ENCODE assay signal across 14 cellular contexts in the genomic region with DNA sequence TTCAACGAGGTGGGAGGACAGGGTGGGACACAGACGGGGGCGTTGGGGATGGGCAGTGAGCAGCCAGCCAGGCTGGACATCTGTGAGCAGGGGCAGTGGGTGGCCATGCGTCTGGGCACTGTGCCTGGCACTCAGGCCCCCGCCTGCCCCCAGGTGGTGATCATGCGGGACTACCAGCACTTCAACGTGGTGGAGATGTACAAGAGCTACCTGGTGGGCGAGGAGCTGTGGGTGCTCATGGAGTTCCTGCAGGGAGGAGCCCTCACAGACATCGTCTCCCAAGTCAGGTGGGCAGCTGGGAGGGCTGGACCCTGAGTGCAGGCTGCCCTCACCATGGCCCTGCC. TPM values are rescaled to one million over a fixed set of nuclear protein-coding genes. Genes with fewer than 3 reads are reported as not detected.
DNase-seq lines count a peak whose midpoint lies in the region; ATAC-seq and TF ChIP-seq lines count a peak whose summit lies in the region.
"Had no signal": no experiment of that assay in that cellular context is flagged by ENCODE, and none has a peak within 500 bp of the region (broad histone marks: within the 10 kb centered on the region; RNA-seq: fewer than 3 reads in every experiment).

No MANE protein-coding gene starts in this region.

- H3K9ac ChIP-seq in KMS-11, result no peak overlapping the region

- in situ Hi-C loops in astrocyte of the cerebellum (cut with HindIII; ENCODE audit: low sequenced_read_pairs), result loop anchor here (5.0 kb wide), 3 partner anchors 55 to 250 kb away; no protein-coding TSS in a partner anchor

- no peaks in the 10 kb centered on the region for H4K20me1 ChIP-seq in KMS-11 (ENCODE audit: insufficient read depth)

- H3K4me1 ChIP-seq in KMS-11 (ENCODE audit: low read depth, poor library complexity, severe bottlenecking) (peaks cover 4% of the 10 kb centered on the region), mucosa of descending colon (ENCODE audit: low read depth) (no peaks in the 10 kb centered on the region)

- intact Hi-C loops in mucosa of descending colon (cut with DNase I, micrococcal nuclease), result loop anchor here in 1 of 2 donors (5.0 kb wide), 2 partner anchors 50 to 230 kb away; no protein-coding TSS in a partner anchor

- no peak for DNase-seq in GM12864 (ENCODE audit: low read depth)
- no peak for DNase-seq in astrocyte of the cerebellum (ENCODE audit: low read depth)
- DNase-seq in mucosa of descending colon, result no peak
- DNase-seq in stimulated activated CD4-positive, alpha-beta T cell treated with anti-CD3 and anti-CD28 coated beads, Interleukin-15, amount 100 ng/mL, for 24 hours, result no peak
- no peak for DNase-seq in NCI-H526 (lab: John Stamatoyannopoulos, UW)
- no peak for DNase-seq in AG08395 (ENCODE audit: low spot score)
- DNase-seq: activated CD8-positive, alpha-beta memory T cell treated with anti-CD3 and anti-CD28 coated beads, Interleukin-2, amount 50 U/mL, for 48 hours; NCI-H345 had no signal

- H3K27me3 ChIP-seq in KMS-11 (ENCODE audit: insufficient read depth, low read depth), result no peaks in the 10 kb centered on the region; the same call in 1 of the 2 replicates
- H3K27me3 ChIP-seq: thyroid gland had no signal

- no peak overlapping the region for H3K4me3 ChIP-seq in GM12864 (ENCODE audit: low read depth, low read length)
- H3K4me3 ChIP-seq in KMS-11 (IDR thresholded peaks at IDR 0.05; ENCODE audit: insufficient read depth, low read depth, low read length), result no peak overlapping the region
- no peak overlapping the region for H3K4me3 ChIP-seq in astrocyte of the cerebellum (ENCODE audit: low read depth, low read length)
- H3K4me3 ChIP-seq in mucosa of descending colon, result no peak overlapping the region
- H3K4me3 ChIP-seq: skin epidermis, thyroid gland had no signal

- no peak overlapping the region for H3K4me2 ChIP-seq in KMS-11

- H2AFZ ChIP-seq in KMS-11 (ENCODE audit: low read depth), result no peak overlapping the region

- TF ChIP-seq CTCF in GM12864 (IDR thresholded peaks at IDR 0.05; ENCODE audit: low read depth, low read length, missing control alignments), result peak; percentile 59
- TF ChIP-seq CTCF in KMS-11 (conservative IDR thresholded peaks at IDR 0.05; ENCODE audit: low read depth, low read length), result peak; percentile 31; the same call in 1 of the 2 replicates
- peak; percentile 33 for TF ChIP-seq CTCF in astrocyte of the cerebellum (IDR thresholded peaks at IDR 0.05; ENCODE audit: low read depth, low read length, missing control alignments)
- TF ChIP-seq CTCF in mucosa of descending colon (IDR thresholded peaks at IDR 0.05), result no peak

- H3K36me3 ChIP-seq in KMS-11 (ENCODE audit: insufficient read depth), result no peaks in the 10 kb centered on the region
- H3K36me3 ChIP-seq in mucosa of descending colon (ENCODE audit: low read depth), result no peaks in the 10 kb centered on the region

- no peaks in the 10 kb centered on the region for H3K79me2 ChIP-seq in KMS-11 (ENCODE audit: insufficient read depth, low read depth)

- no peak overlapping the region for H3K27ac ChIP-seq in KMS-11
- H3K27ac ChIP-seq: skin epidermis, thyroid gland had no signal

- ATAC-seq in mucosa of descending colon, result peak; percentile 38
- ATAC-seq: Right ventricle myocardium inferior had no signal

- H3K9me3 ChIP-seq in mucosa of descending colon, result no peaks in the 10 kb centered on the region
- H3K9me3 ChIP-seq: thyroid gland had no signal

RNA-seq across cellular contexts. Expression of gene ANKRD63, which starts 10.2 kb away (rescaled TPM):
- total RNA-seq in mucosa of descending colon, result under 1 TPM in 1 of 3 donors, not detected in 2; 0.25 TPM
- total RNA-seq: liver, neural crest cell had no signal

RNA-seq across cellular contexts. Expression of gene PAK6, which starts 33.8 kb away (rescaled TPM):
- total RNA-seq in mucosa of descending colon, result 1 to 10 TPM in 2 of 3 donors, under 1 TPM in 1; 0.98 to 3.1 (median 2.7) TPM

RNA-seq across cellular contexts. Expression of gene PLCB2, which starts 35.0 kb away (rescaled TPM):
- total RNA-seq in mucosa of descending colon, result 10 to 100 TPM in 2 of 3 donors, 1 to 10 TPM in 1; 9.9 to 21.8 (median 17.4) TPM

RNA-seq across cellular contexts. Expression of gene INAFM2, which starts 50.8 kb away (rescaled TPM):
- 100 to 1,000 TPM in 1 of 3 donors, 10 to 100 TPM in 2; 15.6 to 120 (median 21.1) TPM for total RNA-seq in mucosa of descending colon
